8 cellular contexts compared by ENCODE assay signal in genomic region chr17:79852748-79853147, GRCh38. TPM values are rescaled to one million over a fixed set of nuclear protein-coding genes. Genes with fewer than 3 reads are reported as not detected.
DNase-seq lines count a peak whose midpoint lies in the region; ATAC-seq, FAIRE-seq and TF ChIP-seq lines count a peak whose summit lies in the region.
"Had no signal": no experiment of that assay in that cellular context is flagged by ENCODE, and none has a peak within 500 bp of the region (broad histone marks: within the 10 kb centered on the region; RNA-seq: fewer than 3 reads in every experiment).

No MANE protein-coding gene starts in this region.

- no peaks in the 10 kb centered on the region for H3K9me2 ChIP-seq in PC-3 (replicated peaks; ENCODE audit: low read length)

- no TSS peak for BruUV-seq in PC-3 (replicated peaks; lab: Mats Ljungman, UMichigan)

- peak overlapping the region; percentile 66 for H3K4me2 ChIP-seq in PC-3 (ENCODE audit: low read length)

- H3K9me3 ChIP-seq in PC-3 (ENCODE audit: low read length) (no peaks in the 10 kb centered on the region), duodenal mucosa (ENCODE audit: control insufficient read depth in 1 of 2, low read length in 2 of 2) (no peaks in the 10 kb centered on the region)

- TF ChIP-seq CTCF in PC-3 (conservative IDR thresholded peaks at IDR 0.05; ENCODE audit: low read depth, low read length) = no peak

- H3K27ac ChIP-seq in PC-3 (ENCODE audit: low read length) (no peak overlapping the region), duodenal mucosa (ENCODE audit: low read depth, low read length) (no peak overlapping the region), rectal smooth muscle tissue (ENCODE audit: low read depth, low read length) (no peak overlapping the region)

- peak overlapping the region; percentile 38; the same call in 1 of the 2 replicates for H3K4me3 ChIP-seq in PC-3 (ENCODE audit: low read length)
- H3K4me3 ChIP-seq in duodenal mucosa (ENCODE audit: low read depth in 1 of 2, low read length in 2 of 2) = peak overlapping the region; percentile 34 to 57
- H3K4me3 ChIP-seq in rectal smooth muscle tissue (ENCODE audit: low read length) = peak overlapping the region; percentile 15

- H3K4me1 ChIP-seq in PC-3 (ENCODE audit: insufficient read depth, low read length) (peaks cover 25% of the 10 kb centered on the region), duodenal mucosa (ENCODE audit: control insufficient read depth in 1 of 2, insufficient read depth in 2 of 2, low read length in 2 of 2) (peaks cover 0 to 10% of the 10 kb centered on the region in 2 donors), rectal smooth muscle tissue (ENCODE audit: control insufficient read depth, insufficient read depth, low read length) (no peaks in the 10 kb centered on the region)

- DNase-seq in GM19239 (ENCODE audit: insufficient read length, low spot score) (no peak), PC-3 (peak; percentile 36), DMS153 (lab: John Stamatoyannopoulos, UW) (no peak), posterior cingulate gyrus (no peak)
- DNase-seq: NCI-H748 treated with DMSO at 0.1 percent for 48 hours had no signal

- peak; percentile 47 for FAIRE-seq in GM19239 (lab: Jason Lieb, UNC)

- no peaks in the 10 kb centered on the region for H3K27me3 ChIP-seq in PC-3 (ENCODE audit: low read length)
- peaks cover 0 to 7% of the 10 kb centered on the region in 2 donors for H3K27me3 ChIP-seq in duodenal mucosa (ENCODE audit: control insufficient read depth in 1 of 2, insufficient read depth in 2 of 2, low read length in 2 of 2)
- no peaks in the 10 kb centered on the region for H3K27me3 ChIP-seq in rectal smooth muscle tissue (ENCODE audit: control insufficient read depth, insufficient read depth, low read length)

- no peaks in the 10 kb centered on the region for H3K79me2 ChIP-seq in PC-3 (ENCODE audit: low read length)

- H3K36me3 ChIP-seq in PC-3 (ENCODE audit: low read depth, low read length) (no peaks in the 10 kb centered on the region), duodenal mucosa (ENCODE audit: control insufficient read depth in 1 of 2, insufficient read depth in 2 of 2, low read length in 2 of 2) (no peaks in the 10 kb centered on the region), rectal smooth muscle tissue (ENCODE audit: control insufficient read depth, insufficient read depth, low read length) (no peaks in the 10 kb centered on the region)

- H3F3A ChIP-seq in PC-3 (ENCODE audit: low read length, unreplicated experiment) = no peaks in the 10 kb centered on the region

- intact Hi-C loops in PC-3 (cut with micrococcal nuclease) = no loop called here
- intact Hi-C loops in posterior cingulate gyrus (cut with DNase I) = no loop called here

- POLR2A ChIA-PET in PC-3 (lab: Charles Lee; ENCODE audit: unreplicated experiment) = no interaction called here

- CTCF ChIA-PET in PC-3 (lab: Charles Lee) = no interaction called here

- no peaks in the 10 kb centered on the region for H4K20me1 ChIP-seq in PC-3 (ENCODE audit: low read length)

- no peak overlapping the region for H3K9ac ChIP-seq in PC-3 (ENCODE audit: low read length)
- H3K9ac ChIP-seq in duodenal mucosa (ENCODE audit: low read depth in 1 of 2, low read length in 2 of 2) = peak overlapping the region in 1 of 2 donors; percentile 32
- no peak overlapping the region for H3K9ac ChIP-seq in rectal smooth muscle tissue (ENCODE audit: low read length)

- ATAC-seq in PC-3 (no peak), HG03520 (IDR thresholded peaks at IDR 0.05; ENCODE audit: unreplicated experiment) (no peak)

- peak overlapping the region; percentile 25; the same call in 1 of the 2 replicates for H2AFZ ChIP-seq in PC-3 (ENCODE audit: low read length)

RNA-seq across cellular contexts. Expression of gene CBX4, which starts 13.5 kb away (rescaled TPM):
- total RNA-seq in PC-3 (2014; rRNA removed) = 53.5 and 75.4 TPM in 2 replicates

RNA-seq across cellular contexts. Expression of gene CBX8, which starts 55.9 kb away (rescaled TPM):
- 11.3 and 12.8 TPM in 2 replicates for total RNA-seq in PC-3 (2014; rRNA removed)
